In the genomic region with DNA sequence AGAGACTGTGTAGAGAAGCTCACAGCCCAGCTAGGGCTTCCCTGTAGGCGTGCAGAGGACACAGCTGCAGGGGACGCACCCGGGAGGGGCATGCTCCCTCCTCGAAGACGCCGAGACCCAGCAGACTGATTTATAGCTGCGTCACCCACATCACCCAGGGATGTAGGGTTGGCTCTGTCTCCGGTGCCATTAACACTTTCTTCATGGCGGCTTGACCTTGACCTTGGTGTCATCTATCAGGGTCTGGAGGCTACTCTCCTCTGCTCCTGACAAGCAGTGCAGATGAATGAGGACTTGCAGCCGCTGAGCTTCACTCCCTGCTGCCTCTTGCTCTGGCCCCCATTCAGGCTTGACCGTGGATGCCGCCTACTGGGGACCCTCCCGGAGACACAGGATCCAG, we compare ENCODE assay signal across 19 cellular contexts.
"Had no signal": no experiment of that assay in that cellular context is flagged by ENCODE, and none has a peak within 500 bp of the region (broad histone marks: within the 10 kb centered on the region; RNA-seq: fewer than 3 reads in every experiment).

No MANE protein-coding gene starts in this region.

- H3K4me3 ChIP-seq: MG63 had no signal

- H3K9me3 ChIP-seq: MG63 had no signal

- DNase-seq: activated B cell treated with CpG ODN at 0.5 μM for 24 hours; activated CD4-positive, alpha-beta T cell treated with anti-CD3 and anti-CD28 coated beads for 1 hour; activated CD4-positive, alpha-beta T cell treated with anti-CD3 and anti-CD28 coated beads, Interleukin-2, amount 10 ng/mL, durations not matched to agents 24 days and 14 days; activated CD4-positive, alpha-beta T cell treated with anti-CD3 and anti-CD28 coated beads, Interleukin-2, amount 50 U/mL, for 48 hours; activated gamma-delta T cell; activated naive CD4-positive, alpha-beta T cell treated with anti-CD3 and anti-CD28 coated beads for 36 hours; activated T-cell treated with anti-CD3 and anti-CD28 coated beads, Interleukin-2, amount 50 U/mL, for 4 hours; amygdala; MG63; NCI-H1105 treated with DMSO at 0.1 percent for 48 hours; NCI-H1436 treated with DMSO at 0.1 percent for 48 hours; NCI-H187; NCI-H2081; NCI-H510A treated with DMSO at 0.1 percent for 48 hours; NCI-H69; NK-92 treated with Interleukin-12 subunit alpha and Interleukin-12 subunit beta, amount 100 ng/mL, for 24 hours; SIG-M5; T-helper 17 cell; T-helper 9 cell had no signal

- H3K27me3 ChIP-seq: MG63 had no signal

- ATAC-seq: activated T-cell treated with anti-CD3 and anti-CD28 coated beads, Interleukin-2, amount 50 U/mL, for 4 hours; T-helper 17 cell had no signal

- H3K36me3 ChIP-seq: MG63 had no signal
